ENCODE assay signal across 8 cellular contexts in genomic region chr12:8950702-8951478, GRCh38. TPM values are rescaled to one million over a fixed set of nuclear protein-coding genes. Genes with fewer than 3 reads are reported as not detected.
DNase-seq lines count a peak whose midpoint lies in the region; ATAC-seq and TF ChIP-seq lines count a peak whose summit lies in the region.

No MANE protein-coding gene starts in this region.

- TF ChIP-seq POLR2A in HCT116 (IDR thresholded peaks at IDR 0.05; ENCODE audit: borderline replicate concordance, extremely low read depth, insufficient read depth, insufficient read length) = no peak

- H3K4me3 Mint-ChIP-seq in T-helper 1 cell treated with Interleukin-12 subunit alpha and Interleukin-12 subunit beta and Interleukin-4 antibody, amounts not matched to agents 30 μg/mL and 1 μg/mL, for 36 hours = peak overlapping the region; percentile 99

- intact Hi-C loops in HCT116 (cut with micrococcal nuclease) = loop anchor here (5.0 kb wide), 1 partner anchor 96 kb away; no protein-coding TSS in a partner anchor

- H3K27ac ChIP-seq in HCT116 (ENCODE audit: low read depth, low read length) (peak overlapping the region; percentile 83), skin epidermis (peak overlapping the region in 19 of 21 experiments; percentile 76 to 99 (median 94))

- peak overlapping the region; percentile 92 for H3K4me2 ChIP-seq in HCT116 (ENCODE audit: low read length)

- no peak for TF ChIP-seq RAD21 in HCT116 (IDR thresholded peaks at IDR 0.05; ENCODE audit: low read depth)

- peak overlapping the region; percentile 88 for H3K9ac ChIP-seq in HCT116 (ENCODE audit: low read length)

- H3K27me3 ChIP-seq in HCT116 (ENCODE audit: insufficient read depth, low read length) = no peaks in the 10 kb centered on the region

- no peaks in the 10 kb centered on the region; the same call in 1 of the 2 replicates for H4K20me1 ChIP-seq in HCT116 (ENCODE audit: insufficient read depth)

- H3K4me1 Mint-ChIP-seq in T-helper 1 cell treated with Interleukin-12 subunit alpha and Interleukin-12 subunit beta and Interleukin-4 antibody, amounts not matched to agents 30 μg/mL and 1 μg/mL, for 36 hours (ENCODE audit: low read depth) = peaks cover 67% of the 10 kb centered on the region

- DNase-seq in HCT116 (ENCODE audit: low read depth, low spot score) (no peak), fibroblast of villous mesenchyme (ENCODE audit: low read depth) (peak; percentile 2), UCSD-AML1 (lab: John Stamatoyannopoulos, UW; ENCODE audit: unreplicated experiment) (no peak), left lobe of liver (ENCODE audit: low spot score) (no peak)
- no peak for DNase-seq in activated CD4-positive, CD25-positive, alpha-beta regulatory T cell (lab: John Stamatoyannopoulos, UW)

- CTCF ChIA-PET in HCT116 (lab: Charles Lee) = no interaction called here

- peaks cover 3 to 26% of the 10 kb centered on the region in 2 experiments; a peak in 3 of 4 replicates for H3K4me1 ChIP-seq in HCT116 (ENCODE audit: control insufficient read depth in 1 of 2, insufficient read depth in 2 of 2, low read length in 2 of 2)

- no peak for ATAC-seq in HCT116
- ATAC-seq in left lobe of liver = no peak
- ATAC-seq in GM19467 (IDR thresholded peaks at IDR 0.05; ENCODE audit: unreplicated experiment) = no peak

- no peaks in the 10 kb centered on the region for H3K9me2 ChIP-seq in HCT116 (ENCODE audit: insufficient read depth)

- POLR2A ChIA-PET in HCT116 (lab: Charles Lee) = no interaction called here

- H2AFZ ChIP-seq in HCT116 (ENCODE audit: low read depth, low read length, poor library complexity, severe bottlenecking) = no peak overlapping the region

- H3K27ac Mint-ChIP-seq in T-helper 1 cell treated with Interleukin-12 subunit alpha and Interleukin-12 subunit beta and Interleukin-4 antibody, amounts not matched to agents 30 μg/mL and 1 μg/mL, for 36 hours = peak overlapping the region; percentile 93

- H3K79me2 ChIP-seq in HCT116 (ENCODE audit: insufficient read depth, low read length) = peaks cover 40% of the 10 kb centered on the region

- H3K36me3 Mint-ChIP-seq in T-helper 1 cell treated with Interleukin-12 subunit alpha and Interleukin-12 subunit beta and Interleukin-4 antibody, amounts not matched to agents 30 μg/mL and 1 μg/mL, for 36 hours (ENCODE audit: low read depth) = peaks cover 25% of the 10 kb centered on the region

- H3K27me3 Mint-ChIP-seq in T-helper 1 cell treated with Interleukin-12 subunit alpha and Interleukin-12 subunit beta and Interleukin-4 antibody, amounts not matched to agents 30 μg/mL and 1 μg/mL, for 36 hours (ENCODE audit: low read depth) = no peaks in the 10 kb centered on the region

- peaks cover 4 to 9% of the 10 kb centered on the region in 2 experiments; a peak in 2 of 4 replicates for H3K36me3 ChIP-seq in HCT116 (ENCODE audit: control insufficient read depth in 1 of 2, insufficient read depth in 2 of 2, low read length in 2 of 2)

- peak overlapping the region; percentile 70 to 93 for H3K4me3 ChIP-seq in HCT116 (replicated peaks in 1 of 2; ENCODE audit: low read depth in 1 of 2, low read length in 2 of 2)
- H3K4me3 ChIP-seq in fibroblast of villous mesenchyme (ENCODE audit: low read depth, low read length) = peak overlapping the region; percentile 71
- H3K4me3 ChIP-seq in skin epidermis = peak overlapping the region; percentile 64 to 96 (median 86)

- no TSS peak for BruUV-seq in HCT116 (replicated peaks; lab: Mats Ljungman, UMichigan)

- TF ChIP-seq CTCF in HCT116 (IDR thresholded peaks at IDR 0.05 in 2 of 3, conservative IDR thresholded peaks at IDR 0.05 in 1 of 3; ENCODE audit: borderline replicate concordance in 1 of 3, insufficient read depth in 1 of 3, low read depth in 2 of 3, low read length in 2 of 3) (no peak), fibroblast of villous mesenchyme (IDR thresholded peaks at IDR 0.05; ENCODE audit: insufficient read depth, low read depth, low read length) (no peak)

- peaks cover 20% of the 10 kb centered on the region for H3K9me3 Mint-ChIP-seq in T-helper 1 cell treated with Interleukin-12 subunit alpha and Interleukin-12 subunit beta and Interleukin-4 antibody, amounts not matched to agents 30 μg/mL and 1 μg/mL, for 36 hours

- peaks cover 3% of the 10 kb centered on the region in 2 experiments; a peak in 2 of 4 replicates for H3K9me3 ChIP-seq in HCT116 (ENCODE audit: control insufficient read depth in 1 of 2, insufficient read depth in 1 of 2, low read depth in 1 of 2, low read length in 2 of 2)

- RAD21 ChIA-PET in HCT116 (lab: Charles Lee; ENCODE audit: low non-redundant PET in 1 of 2, low total read pairs in 2 of 2, uncharacterized antibody in 2 of 2, unreplicated experiment in 2 of 2) = no interaction called here

TF ChIP-seq in HCT116, 20 proteins besides CTCF, POLR2A, EP300 and RAD21:
- no peak for TF ChIP-seq JUND (IDR thresholded peaks at IDR 0.05)
- TF ChIP-seq EZH2 (IDR thresholded peaks at IDR 0.05) = no peak
- no peak for TF ChIP-seq TCF7L2 (IDR thresholded peaks at IDR 0.05; ENCODE audit: borderline replicate concordance, extremely low read depth, insufficient read depth, insufficient read length)
- TF ChIP-seq FOSL1 (IDR thresholded peaks at IDR 0.05; ENCODE audit: low read depth) = no peak
- TF ChIP-seq EZH2phosphoT487 (IDR thresholded peaks at IDR 0.05; ENCODE audit: borderline replicate concordance) = no peak
- TF ChIP-seq, protein P1, sequence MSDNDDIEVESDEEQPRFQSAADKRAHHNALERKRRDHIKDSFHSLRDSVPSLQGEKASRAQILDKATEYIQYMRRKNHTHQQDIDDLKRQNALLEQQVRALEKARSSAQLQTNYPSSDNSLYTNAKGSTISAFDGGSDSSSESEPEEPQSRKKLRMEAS (IDR thresholded peaks at IDR 0.05) = no peak
- no peak for TF ChIP-seq CBX3 (IDR thresholded peaks at IDR 0.05; ENCODE audit: low read depth)
- TF ChIP-seq ZFX (IDR thresholded peaks at IDR 0.05) = no peak
- TF ChIP-seq CEBPB (IDR thresholded peaks at IDR 0.05; ENCODE audit: low read depth) = no peak

RNA-seq across cellular contexts. Expression of gene M6PR, which starts 1.4 kb away (rescaled TPM):
- total RNA-seq in HCT116 (2021; ENCODE audit: unreplicated experiment) (142 TPM), fibroblast of villous mesenchyme (155 and 215 TPM in 2 replicates), left lobe of liver (40.4 TPM)
- polyA plus RNA-seq in HCT116 (2012) = 114 and 136 TPM in 2 replicates

RNA-seq across cellular contexts. Expression of gene PHC1, which starts 36.6 kb away (rescaled TPM):
- total RNA-seq in HCT116 (2021; ENCODE audit: unreplicated experiment) (22.8 TPM), fibroblast of villous mesenchyme (13.2 and 13.8 TPM in 2 replicates), left lobe of liver (4.6 TPM)
- polyA plus RNA-seq in HCT116 (2012) = 15.5 and 16.2 TPM in 2 replicates

RNA-seq across cellular contexts. Expression of gene KLRG1, which starts 38.5 kb away (rescaled TPM):
- total RNA-seq in HCT116 (2021; ENCODE audit: unreplicated experiment) = 1.5 TPM
- 0.30 and 0.57 TPM in 2 replicates for polyA plus RNA-seq in HCT116 (2012)
- 0.32 and 0.43 TPM in 2 replicates for total RNA-seq in fibroblast of villous mesenchyme
- total RNA-seq in left lobe of liver = 1.9 TPM
